1 cellular context compared by ENCODE assay signal in the genomic region with DNA sequence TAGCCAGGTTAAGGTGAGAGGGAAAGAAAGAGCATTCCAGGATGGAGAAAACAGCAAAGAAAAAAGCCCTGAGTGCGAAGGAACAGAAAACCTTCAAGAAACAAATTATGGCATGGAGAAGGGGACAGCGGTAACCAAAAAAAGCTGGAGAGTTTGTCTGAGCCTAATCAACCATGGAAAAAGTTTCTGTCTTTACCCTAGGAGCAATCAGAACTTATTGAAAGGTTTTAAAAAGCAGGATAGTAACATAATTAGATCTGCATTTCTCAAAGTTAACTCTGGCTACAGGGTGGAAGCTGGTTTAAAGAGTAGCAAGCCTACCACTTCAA.
TF ChIP-seq lines count a peak whose summit lies in the region.

No MANE protein-coding gene starts in this region.

TF ChIP-seq in HCT116, 20 proteins besides CTCF, POLR2A, EP300 and RAD21 (continued from another document):
- TF ChIP-seq YY1 (IDR thresholded peaks at IDR 0.05; ENCODE audit: extremely low read depth, insufficient replicate concordance, low read depth, low read length) (no peak), SRF (IDR thresholded peaks at IDR 0.05; ENCODE audit: low read depth) (no peak), EZH2phosphoT487 (IDR thresholded peaks at IDR 0.05; ENCODE audit: borderline replicate concordance) (no peak), EGR1 (IDR thresholded peaks at IDR 0.05; ENCODE audit: low read depth) (no peak)
- TF ChIP-seq, protein P1, sequence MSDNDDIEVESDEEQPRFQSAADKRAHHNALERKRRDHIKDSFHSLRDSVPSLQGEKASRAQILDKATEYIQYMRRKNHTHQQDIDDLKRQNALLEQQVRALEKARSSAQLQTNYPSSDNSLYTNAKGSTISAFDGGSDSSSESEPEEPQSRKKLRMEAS (IDR thresholded peaks at IDR 0.05), result no peak
